Comparison of ENCODE assay signal across 39 cellular contexts in genomic region chr20:17690144-17690543, GRCh38. TPM values are rescaled to one million over a fixed set of nuclear protein-coding genes. Genes with fewer than 3 reads are reported as not detected.
"Had no signal": no experiment of that assay in that cellular context is flagged by ENCODE, and none has a peak within 500 bp of the region (broad histone marks: within the 10 kb centered on the region; RNA-seq: fewer than 3 reads in every experiment).

No MANE protein-coding gene starts in this region.

- H3K4me3 ChIP-seq: MG63 had no signal

- DNase-seq: Karpas-422, Kasumi-1, MG63, MM.1S, MV-4-11, NCI-H1048, NCI-H1092, NCI-H1092 treated with DMSO at 0.1 percent for 48 hours, NCI-H1105, NCI-H1105 treated with DMSO at 0.1 percent for 48 hours, NCI-H1417, NCI-H1417 treated with DMSO at 0.1 percent for 48 hours, NCI-H1436, NCI-H1436 treated with DMSO at 0.1 percent for 48 hours, NCI-H146, NCI-H1694, NCI-H1694 treated with DMSO at 0.1 percent for 48 hours, NCI-H187, NCI-H187 treated with DMSO at 0.1 percent for 48 hours, NCI-H1930, NCI-H2029, NCI-H2029 treated with DMSO at 0.1 percent for 48 hours, NCI-H2081, NCI-H2081 treated with DMSO at 0.1 percent for 48 hours, NCI-H2107, NCI-H2171, NCI-H2171 treated with DMSO at 0.1 percent for 48 hours, NCI-H2227 treated with DMSO at 0.1 percent for 48 hours, NCI-H226, NCI-H345, NCI-H446, NCI-H446 treated with DMSO at 0.1 percent for 48 hours, NCI-H510A, NCI-H510A treated with DMSO at 0.1 percent for 48 hours, NCI-H524 had no signal

- H3K9me3 ChIP-seq: MG63 had no signal

- H3K36me3 ChIP-seq: MG63 had no signal

- H3K27me3 ChIP-seq: MG63 had no signal

RNA-seq across cellular contexts. Expression of gene BANF2, which starts 9.6 kb away (rescaled TPM):
- total RNA-seq: LHCN-M2, M059J, MCF 10A, NCI-H460 had no signal
